Comparison of ENCODE assay signal across 20 cellular contexts in genomic region chr9:97773091-97773490, GRCh38.
A peak's percentile ranks its signal among the peaks of the same experiment; 100 is the strongest.
DNase-seq lines count a peak whose midpoint lies in the region; FAIRE-seq and TF ChIP-seq lines count a peak whose summit lies in the region.
"Had no signal": no experiment of that assay in that cellular context is flagged by ENCODE, and none has a peak within 500 bp of the region (broad histone marks: within the 10 kb centered on the region; RNA-seq: fewer than 3 reads in every experiment).

No MANE protein-coding gene starts in this region.

- WGBS in GM23248 (ENCODE audit: low coverage in 1 of 2, low lambda C conversion rate in 2 of 2, missing lambda C conversion rate in 2 of 2), 2 experiments = 66 to 78% methylated on average over 3 of the region's 3 CpGs

- H3K9me2 ChIP-seq in GM23248 (ENCODE audit: insufficient read depth) = no peaks in the 10 kb centered on the region

- H3K36me3 ChIP-seq in GM23248 (ENCODE audit: low read depth) = no peaks in the 10 kb centered on the region
- no peaks in the 10 kb centered on the region for H3K36me3 ChIP-seq in colonic mucosa
- no peaks in the 10 kb centered on the region for H3K36me3 ChIP-seq in keratinocyte (ENCODE audit: control insufficient read depth in 2 of 2, extremely low read depth in 1 of 2, insufficient read depth in 2 of 2, low read length in 2 of 2)
- H3K36me3 ChIP-seq: Peyer's patch had no signal

- H3K4me2 ChIP-seq in GM23248 (ENCODE audit: unreplicated experiment) = no peak overlapping the region
- peak overlapping the region; percentile 63 for H3K4me2 ChIP-seq in keratinocyte (ENCODE audit: control insufficient read depth, extremely low read depth, insufficient read depth, low read depth, low read length)

- H3K27ac ChIP-seq in GM23248 (no peak overlapping the region), colonic mucosa (no peak overlapping the region), keratinocyte (ENCODE audit: control insufficient read depth, insufficient read depth, low read length) (peak overlapping the region; percentile 23)
- H3K27ac ChIP-seq: Peyer's patch, SK-N-MC had no signal

- intact Hi-C loops in colonic mucosa (cut with DNase I) = no loop called here

- peak; percentile 13 for FAIRE-seq in keratinocyte (lab: Jason Lieb, UNC)
- FAIRE-seq: D721Med, HepG2 had no signal

- no peak for TF ChIP-seq CTCF in colonic mucosa (IDR thresholded peaks at IDR 0.05)
- TF ChIP-seq CTCF in keratinocyte (optimal IDR thresholded peaks at IDR 0.05 in 1 of 3, IDR thresholded peaks at IDR 0.05 in 1 of 3, conservative IDR thresholded peaks at IDR 0.05 in 1 of 3; ENCODE audit: extremely low read depth in 1 of 3, insufficient read depth in 2 of 3, low read length in 3 of 3) = no peak

- H3K4me1 ChIP-seq in GM23248 (ENCODE audit: insufficient read depth) = peaks cover 12% of the 10 kb centered on the region
- peaks cover 6% of the 10 kb centered on the region for H3K4me1 ChIP-seq in colonic mucosa
- H3K4me1 ChIP-seq in keratinocyte (ENCODE audit: control insufficient read depth, extremely low read depth, insufficient read depth, low read length) = peaks cover 27% of the 10 kb centered on the region

- in situ Hi-C loops in GM23248 (cut with MboI) = no loop called here

- H3K27me3 ChIP-seq in GM23248 (replicated peaks; ENCODE audit: insufficient read depth) (peaks cover 4% of the 10 kb centered on the region; the same call in 1 of the 2 replicates), colonic mucosa (no peaks in the 10 kb centered on the region), keratinocyte (ENCODE audit: control insufficient read depth, extremely low read depth, insufficient read depth, low read length) (no peaks in the 10 kb centered on the region)
- H3K27me3 ChIP-seq: Peyer's patch had no signal

- H3K9ac ChIP-seq in GM23248 (no peak overlapping the region), colonic mucosa (ENCODE audit: low read depth in 2 of 2, low read length in 2 of 2) (no peak overlapping the region), keratinocyte (ENCODE audit: control insufficient read depth, extremely low read depth, insufficient read depth, low read length) (no peak overlapping the region)

- DNase-seq in GM23248 (peak; percentile 38), colonic mucosa (peak; percentile 32), keratinocyte (ENCODE audit: low read depth, low spot score) (no peak), ureter (ENCODE audit: low spot score) (peak; percentile 33), putamen (ENCODE audit: low spot score) (no peak), SIG-M5 treated with dmso at 0.1 percent for 504 hours (lab: John Stamatoyannopoulos, UW; ENCODE audit: unreplicated experiment) (no peak)
- no peak for DNase-seq in stimulated activated naive CD4-positive, alpha-beta T cell treated with Interleukin-2 at 50 U/mL for 16 hours (lab: John Stamatoyannopoulos, UW)
- DNase-seq: C1 segment of cervical spinal cord; CD8-positive, alpha-beta memory T cell; DMS79 treated with DMSO at 0.1 percent for 48 hours; GDM1; KBM-7; NCI-H1436; NCI-H2029; NCI-H345; NCI-H524 treated with DMSO at 0.1 percent for 48 hours had no signal

- H3K4me3 ChIP-seq in GM23248 (no peak overlapping the region), colonic mucosa (no peak overlapping the region), keratinocyte (ENCODE audit: control insufficient read depth in 2 of 3, extremely low read depth in 1 of 3, insufficient read depth in 2 of 3, low read depth in 1 of 3, low read length in 3 of 3) (no peak overlapping the region)
- H3K4me3 ChIP-seq: Peyer's patch, SK-N-MC had no signal

- no peaks in the 10 kb centered on the region for H3K9me1 ChIP-seq in keratinocyte (ENCODE audit: control insufficient read depth, extremely low read depth, insufficient read depth, low read length)

- H3K9me3 ChIP-seq in GM23248 (ENCODE audit: low read depth) = no peaks in the 10 kb centered on the region
- no peaks in the 10 kb centered on the region for H3K9me3 ChIP-seq in colonic mucosa
- H3K9me3 ChIP-seq in keratinocyte (ENCODE audit: control insufficient read depth, low read depth, low read length) = no peaks in the 10 kb centered on the region

- H4K20me1 ChIP-seq in GM23248 (ENCODE audit: insufficient read depth) (no peaks in the 10 kb centered on the region), keratinocyte (ENCODE audit: control insufficient read depth, extremely low read depth, insufficient read depth, low read length) (no peaks in the 10 kb centered on the region)

- H3K79me2 ChIP-seq in GM23248 (ENCODE audit: insufficient read depth) (no peaks in the 10 kb centered on the region), keratinocyte (ENCODE audit: control insufficient read depth, insufficient read depth, low read length) (no peaks in the 10 kb centered on the region)

- H2AFZ ChIP-seq in GM23248 (no peak overlapping the region), keratinocyte (ENCODE audit: control insufficient read depth, low read length) (no peak overlapping the region)

- dilution Hi-C loops in keratinocyte (cut with MboI; ENCODE audit: extremely low pct_ligation_motif_present, low sequenced_read_pairs) = no loop called here

- H3F3A ChIP-seq in GM23248 (ENCODE audit: insufficient read depth) = peaks cover 12% of the 10 kb centered on the region

Comparison
In these comparisons a context has a peak if more than half of its experiments do, and no peak if none do; other contexts are left out.
1. DNase-seq: peak in GM23248 (single experiment), colonic mucosa (single experiment) and ureter (single experiment); none in keratinocyte (single experiment), stimulated activated naive CD4-positive, alpha-beta T cell treated with Interleukin-2 at 50 U/mL for 16 hours (single experiment), putamen (single experiment) and SIG-M5 treated with dmso at 0.1 percent for 504 hours (single experiment).